ENCODE assay signal across 8 cellular contexts in the genomic region with DNA sequence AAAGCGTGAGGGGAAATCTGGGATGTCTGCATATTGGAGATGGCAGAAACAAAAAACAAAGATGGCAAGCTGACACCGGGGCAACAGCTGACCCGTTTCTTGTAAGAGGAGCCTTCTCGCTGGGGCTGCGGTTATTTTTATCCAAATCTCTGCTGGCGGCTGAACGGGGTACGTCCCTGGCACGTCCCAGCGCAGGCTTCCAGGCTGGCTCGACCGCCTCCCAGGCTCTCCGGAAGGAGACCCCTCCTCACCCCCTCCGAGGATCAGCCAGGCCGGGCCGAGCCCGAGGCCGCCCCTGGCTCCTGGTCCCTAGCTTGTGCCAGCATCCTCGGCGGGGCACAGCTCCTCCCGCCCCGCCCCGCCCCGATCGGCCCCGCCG. TPM values are rescaled to one million over a fixed set of nuclear protein-coding genes. Genes with fewer than 3 reads are reported as not detected.
DNase-seq lines count a peak whose midpoint lies in the region; ATAC-seq, FAIRE-seq and TF ChIP-seq lines count a peak whose summit lies in the region.

No MANE protein-coding gene starts in this region.

- ATAC-seq in A549 (peak; percentile 82 to 88), HG02840 (IDR thresholded peaks at IDR 0.05; ENCODE audit: low FRiP score, unreplicated experiment) (peak; percentile 43), gastrocnemius medialis (peak; percentile 93 to 94)

- H3K4me3 ChIP-seq in A549 (peak overlapping the region; percentile 94), iPS-18c (ENCODE audit: insufficient read depth, low read depth, low read length) (peak overlapping the region; percentile 79), gastrocnemius medialis (peak overlapping the region; percentile 72 to 87 (median 78))

- intact Hi-C loops in gastrocnemius medialis (cut with DNase I; ENCODE audit: low total_unique reads): loop anchor here (5.0 kb wide), 1 partner anchor 195 kb away; the partner anchor contains the start of gene DCUN1D4

- H3K27ac ChIP-seq in A549 (peak overlapping the region; percentile 94 to 99), gastrocnemius medialis (peak overlapping the region; percentile 85 to 90 (median 88))

- H3K4me1 ChIP-seq in A549: peaks cover 5% of the 10 kb centered on the region; the same call in 1 of the 3 replicates
- H3K4me1 ChIP-seq in gastrocnemius medialis: peaks cover 32 to 45% of the 10 kb centered on the region in 2 donors

- DNase-seq in A549 (ENCODE audit: low read depth in 1 of 2, low spot score in 1 of 2) (peak; percentile 12 to 18), GM12892 (ENCODE audit: insufficient read length) (peak; percentile 29), NCI-H2171 treated with DMSO at 0.1 percent for 48 hours (lab: John Stamatoyannopoulos, UW) (peak; percentile 39), astrocyte of the hippocampus (ENCODE audit: low read depth, low spot score) (peak; percentile 71), gastrocnemius medialis (peak; percentile 68 to 75), NCI-H1930 (lab: John Stamatoyannopoulos, UW) (no peak)

- H3K9me3 ChIP-seq in A549 (no peaks in the 10 kb centered on the region), iPS-18c (ENCODE audit: control insufficient read depth, insufficient read depth, low read length) (peaks cover 3% of the 10 kb centered on the region), gastrocnemius medialis (no peaks in the 10 kb centered on the region)

- in situ Hi-C loops in gastrocnemius medialis (cut with MboI; ENCODE audit: low sequenced_read_pairs in 4 of 4): loop anchor here in 1 of 4 donors (25.0 kb wide), 1 partner anchor 675 kb away; no protein-coding TSS in a partner anchor

- WGBS in A549 (ENCODE audit: missing lambda C conversion rate): 2% methylated on average over 16 of the region's 27 CpGs

- POLR2A ChIA-PET in A549 (lab: Yijun Ruan, JAX): interaction anchor here (0.8 to 1.0 kb wide), 3 partner anchors 14 to 195 kb away, joined by 3 to 6 read pairs (median 3); partner anchors contain the start of gene DCUN1D4

- TF ChIP-seq CTCF in A549 (IDR thresholded peaks at IDR 0.05) (no peak), gastrocnemius medialis (IDR thresholded peaks at IDR 0.05 in 4 of 5, conservative IDR thresholded peaks at IDR 0.05 in 1 of 5) (no peak)

- H3K27me3 ChIP-seq in gastrocnemius medialis: peaks cover 0 to 3% (median 0%) of the 10 kb centered on the region in 3 donors

- CTCF ChIA-PET in A549 (lab: Yijun Ruan, JAX): interaction anchor here (1.5 kb wide), 1 partner anchor 206 kb away, joined by 4 read pairs; no protein-coding TSS in a partner anchor

- no peak for TF ChIP-seq POLR2A in A549 (IDR thresholded peaks at IDR 0.05; ENCODE audit: low read length)
- no peak for TF ChIP-seq POLR2A in GM12892 (IDR thresholded peaks at IDR 0.05; ENCODE audit: low read depth, low read length)
- TF ChIP-seq POLR2A in gastrocnemius medialis (IDR thresholded peaks at IDR 0.05): no peak

- TF ChIP-seq EP300 in A549 (IDR thresholded peaks at IDR 0.05): no peak

- no peaks in the 10 kb centered on the region for H3K36me3 ChIP-seq in gastrocnemius medialis

- FAIRE-seq in A549 (lab: Jason Lieb, UNC): no peak
- peak; percentile 77 for FAIRE-seq in GM12892 (lab: Jason Lieb, UNC)

- H3K4me2 ChIP-seq in A549: peak overlapping the region; percentile 97

- no peak for TF ChIP-seq RAD21 in A549 (conservative IDR thresholded peaks at IDR 0.05 in 1 of 2, IDR thresholded peaks at IDR 0.05 in 1 of 2)

TF ChIP-seq in A549, 52 proteins besides CTCF, POLR2A, EP300 and RAD21:
- TF ChIP-seq, protein P1, sequence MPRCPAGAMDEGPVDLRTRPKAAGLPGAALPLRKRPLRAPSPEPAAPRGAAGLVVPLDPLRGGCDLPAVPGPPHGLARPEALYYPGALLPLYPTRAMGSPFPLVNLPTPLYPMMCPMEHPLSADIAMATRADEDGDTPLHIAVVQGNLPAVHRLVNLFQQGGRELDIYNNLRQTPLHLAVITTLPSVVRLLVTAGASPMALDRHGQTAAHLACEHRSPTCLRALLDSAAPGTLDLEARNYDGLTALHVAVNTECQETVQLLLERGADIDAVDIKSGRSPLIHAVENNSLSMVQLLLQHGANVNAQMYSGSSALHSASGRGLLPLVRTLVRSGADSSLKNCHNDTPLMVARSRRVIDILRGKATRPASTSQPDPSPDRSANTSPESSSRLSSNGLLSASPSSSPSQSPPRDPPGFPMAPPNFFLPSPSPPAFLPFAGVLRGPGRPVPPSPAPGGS (IDR thresholded peaks at IDR 0.05): no peak
- TF ChIP-seq FOSL2 (IDR thresholded peaks at IDR 0.05) (no peak), FOSL2 (CRISPR knock-in tag; IDR thresholded peaks at IDR 0.05) (no peak), RCOR1 (IDR thresholded peaks at IDR 0.05; ENCODE audit: low read depth, low read length) (no peak), RARB (CRISPR knock-in tag; IDR thresholded peaks at IDR 0.05) (no peak)
TF ChIP-seq in A549: peak in this region for 0.

RNA-seq across cellular contexts. Expression of gene SGCB, which starts 0.4 kb away (rescaled TPM):
- 21.5 and 25.1 TPM in 2 replicates for polyA plus RNA-seq in A549 (2011; rRNA removed)
- polyA plus RNA-seq in A549 (2012; cell fraction: cytosol; rRNA removed): 6.4 and 7.0 TPM in 2 replicates
- 2.3 and 4.3 TPM in 2 replicates for polyA plus RNA-seq in A549 (2012; cell fraction: nucleus; rRNA removed)
- 19.9 to 22.6 TPM (median 20.9 TPM) in 3 replicates for polyA plus RNA-seq in A549 (2017; fragmentation: RNase III; extraction: RNeasy Plus Mini Kit Qiagen cat#74134 plus additional on column Dnase treatment)
- polyA minus RNA-seq in A549 (2011; rRNA and poly(A)+ RNA removed): 4.4 and 4.9 TPM in 2 replicates
- polyA plus RNA-seq in GM12892 (2012; ENCODE audit: missing spikeins): 4.2 TPM
- total RNA-seq in gastrocnemius medialis: 10 to 100 TPM; 24.8 to 49.8 (median 39.8) TPM

RNA-seq across cellular contexts. Expression of gene SPATA18, which starts 13.4 kb away (rescaled TPM):
- polyA plus RNA-seq in A549 (2011; rRNA removed) (6.7 and 7.8 TPM in 2 replicates), A549 (2017; fragmentation: RNase III; extraction: RNeasy Plus Mini Kit Qiagen cat#74134 plus additional on column Dnase treatment) (4.3 to 5.3 TPM (median 4.4 TPM) in 3 replicates)
- polyA plus RNA-seq in A549 (2012; cell fraction: cytosol; rRNA removed): 0.89 and 1.1 TPM in 2 replicates
- polyA plus RNA-seq in A549 (2012; cell fraction: nucleus; rRNA removed): 0.97 and 1.1 TPM in 2 replicates
- 5.4 and 6.0 TPM in 2 replicates for polyA minus RNA-seq in A549 (2011; rRNA and poly(A)+ RNA removed)
- polyA plus RNA-seq in GM12892 (2012; ENCODE audit: missing spikeins): 2.2 TPM
- total RNA-seq in gastrocnemius medialis: 1 to 10 TPM in 3 of 4 donors, under 1 TPM in 1; 0.46 to 2.6 (median 1.5) TPM

RNA-seq across cellular contexts. Expression of gene LRRC66, which starts 17.6 kb away (rescaled TPM):
- polyA plus RNA-seq in A549 (2011; rRNA removed): 0.18 and 0.19 TPM in 2 replicates
- polyA plus RNA-seq in A549 (2012; cell fraction: cytosol; rRNA removed): 0.03 and 0.04 TPM in 2 replicates
- polyA plus RNA-seq in A549 (2012; cell fraction: nucleus; rRNA removed): 0.07 TPM in 2 replicates
- polyA plus RNA-seq in A549 (2017; fragmentation: RNase III; extraction: RNeasy Plus Mini Kit Qiagen cat#74134 plus additional on column Dnase treatment): 0.12 to 0.21 TPM (median 0.17 TPM) in 3 replicates
- 0.10 and 0.12 TPM in 2 replicates for polyA minus RNA-seq in A549 (2011; rRNA and poly(A)+ RNA removed)
- polyA plus RNA-seq in GM12892 (2012; ENCODE audit: missing spikeins): not detected
- 1 to 10 TPM in 2 of 4 donors, under 1 TPM in 2; 0.33 to 3.3 (median 1.1) TPM for total RNA-seq in gastrocnemius medialis

Comparison
In these comparisons a context has a peak if more than half of its experiments do, and no peak if none do; other contexts are left out.
1. ATAC-seq: peak in every context shown above with its lines; median percentile 94 in gastrocnemius medialis; 85 in A549; 43 in HG02840.
2. DNase-seq: peak in A549 (2 of 2), GM12892 (single experiment), NCI-H2171 treated with DMSO at 0.1 percent for 48 hours (single experiment), astrocyte of the hippocampus (single experiment) and gastrocnemius medialis (2 of 2); none in NCI-H1930 (0 of 2).
3. Peak in every context shown above with its lines, with median percentiles within 50 percentile points of each other: H3K4me3 ChIP-seq.